ENCODE assay signal across 8 cellular contexts in genomic region chr10:89466599-89467035, GRCh38. TPM values are rescaled to one million over a fixed set of nuclear protein-coding genes. Genes with fewer than 3 reads are reported as not detected.
DNase-seq lines count a peak whose midpoint lies in the region; ATAC-seq, FAIRE-seq and TF ChIP-seq lines count a peak whose summit lies in the region.

No MANE protein-coding gene starts in this region.

- peak; percentile 49 for TF ChIP-seq CTCF in A549 (IDR thresholded peaks at IDR 0.05)
- peak; percentile 47; the same call in 1 of the 2 replicates for TF ChIP-seq CTCF in HEK293 (tag by site-specific recombination; IDR thresholded peaks at IDR 0.05)
- peak in 3 of 6 experiments; percentile 19 to 26 (median 20) for TF ChIP-seq CTCF in Peyer's patch (IDR thresholded peaks at IDR 0.05)

- CTCF ChIA-PET in A549 (lab: Yijun Ruan, JAX), result interaction anchor here (0.5 to 2.1 kb wide), 32 partner anchors 8 to 137 kb away, joined by 3 to 15 read pairs (median 4); partner anchors contain the start of gene IFIT1
- CTCF ChIA-PET in HEK293 (lab: Yijun Ruan, JAX), result interaction anchor here (0.6 to 3.1 kb wide), 16 partner anchors 13 to 235 kb away, joined by 3 to 21 read pairs (median 4); partner anchors contain the start of gene KIF20B

- H3K36me3 ChIP-seq in HEK293 (ENCODE audit: control insufficient read depth in 2 of 2, insufficient read depth in 1 of 2, low read length in 2 of 2) (no peaks in the 10 kb centered on the region), Peyer's patch (no peaks in the 10 kb centered on the region)

- intact Hi-C loops in right cardiac atrium (cut with DNase I), result no loop called here

- FAIRE-seq in A549 (lab: Jason Lieb, UNC), result peak; percentile 18

- 7% methylated on average over 3 of the region's 3 CpGs for WGBS in A549 (ENCODE audit: missing lambda C conversion rate)
- 43% methylated on average over 3 of the region's 3 CpGs for WGBS in right cardiac atrium

- TF ChIP-seq POLR2A in A549 (IDR thresholded peaks at IDR 0.05; ENCODE audit: low read length), result no peak
- no peak for TF ChIP-seq POLR2A in Peyer's patch (IDR thresholded peaks at IDR 0.05)

- H3K27me3 ChIP-seq in right cardiac atrium (ENCODE audit: control insufficient read depth, insufficient read depth) (no peaks in the 10 kb centered on the region), Peyer's patch (no peaks in the 10 kb centered on the region)

- POLR2A ChIA-PET in A549 (lab: Yijun Ruan, JAX) (interaction anchor here (0.6 to 1.1 kb wide), 2 partner anchors 98 to 177 kb away, joined by 3 to 4 read pairs; no protein-coding TSS in a partner anchor), HEK293 (lab: Yijun Ruan, JAX) (interaction anchor here (1.2 kb wide), 1 partner anchor 235 kb away, joined by 3 read pairs; the partner anchor contains the start of gene KIF20B)

- H3K4me2 ChIP-seq in A549, result peak overlapping the region; percentile 52

- H3K4me3 ChIP-seq in A549 (no peak overlapping the region), HEK293 (ENCODE audit: low read depth, low read length) (no peak overlapping the region), right cardiac atrium (ENCODE audit: low read length) (no peak overlapping the region), Peyer's patch (no peak overlapping the region)

- DNase-seq in A549 (ENCODE audit: low read depth in 1 of 2, low spot score in 1 of 2) (peak in 1 of 2 experiments; percentile 53), right cardiac atrium (no peak), midbrain (lab: John Stamatoyannopoulos, UW) (no peak), Peyer's patch (no peak)
- DNase-seq in stimulated activated CD4-positive, alpha-beta T cell treated with anti-CD3 and anti-CD28 coated beads, Interleukin-2, amount 100 ng/mL, for 24 hours, result no peak

- peak; percentile 65 to 70 for TF ChIP-seq RAD21 in A549 (conservative IDR thresholded peaks at IDR 0.05 in 1 of 2, IDR thresholded peaks at IDR 0.05 in 1 of 2)

- H3K27ac ChIP-seq in A549, result peak overlapping the region; percentile 17 to 26; a peak in 4 of 6 replicates
- no peak overlapping the region for H3K27ac ChIP-seq in HEK293 (ENCODE audit: extremely low read depth, low read depth, low read length)
- no peak overlapping the region for H3K27ac ChIP-seq in right cardiac atrium (ENCODE audit: low read length)
- no peak overlapping the region for H3K27ac ChIP-seq in Peyer's patch

- ATAC-seq in A549 (peak; percentile 93 to 97), SK-N-SH treated with all-trans-retinoic acid at 6 μM for 48 hours (peak; percentile 95), right cardiac atrium (peak; percentile 48 to 56), GM21360 (IDR thresholded peaks at IDR 0.05; ENCODE audit: unreplicated experiment) (no peak)

- TF ChIP-seq EP300 in A549 (IDR thresholded peaks at IDR 0.05), result no peak

- H3K9me3 ChIP-seq in A549, result no peaks in the 10 kb centered on the region
- H3K9me3 ChIP-seq in HEK293 (ENCODE audit: control insufficient read depth, insufficient read depth, low read depth, low read length), result no peaks in the 10 kb centered on the region
- no peaks in the 10 kb centered on the region for H3K9me3 ChIP-seq in right cardiac atrium (ENCODE audit: control insufficient read depth, low read length)
- H3K9me3 ChIP-seq in Peyer's patch, result no peaks in the 10 kb centered on the region

- H3K4me1 ChIP-seq in A549, result peaks cover 21% of the 10 kb centered on the region; the same call in 2 of the 3 replicates
- no peaks in the 10 kb centered on the region; the same call in 1 of the 2 replicates for H3K4me1 ChIP-seq in HEK293 (ENCODE audit: control insufficient read depth, insufficient read depth, low read length)
- peaks cover 6% of the 10 kb centered on the region for H3K4me1 ChIP-seq in right cardiac atrium (ENCODE audit: control insufficient read depth, insufficient read depth, low read length)
- H3K4me1 ChIP-seq in Peyer's patch, result no peaks in the 10 kb centered on the region

TF ChIP-seq in A549, 52 proteins besides CTCF, POLR2A, EP300 and RAD21 (continues in another document):
- TF ChIP-seq FOSB (CRISPR knock-in tag; IDR thresholded peaks at IDR 0.05), result no peak
- no peak for TF ChIP-seq HDAC2 (IDR thresholded peaks at IDR 0.05)
- no peak for TF ChIP-seq HOXB5 (CRISPR knock-in tag; IDR thresholded peaks at IDR 0.05)
- no peak for TF ChIP-seq HOXB13 (CRISPR knock-in tag; IDR thresholded peaks at IDR 0.05; ENCODE audit: low read depth)
- no peak for TF ChIP-seq FOSL2 (IDR thresholded peaks at IDR 0.05)
- TF ChIP-seq FOSL2 (CRISPR knock-in tag; IDR thresholded peaks at IDR 0.05), result peak; percentile 43; the same call in 1 of the 2 replicates
- no peak for TF ChIP-seq CBX2 (IDR thresholded peaks at IDR 0.05; ENCODE audit: borderline replicate concordance, low read depth)
- TF ChIP-seq, protein P1, sequence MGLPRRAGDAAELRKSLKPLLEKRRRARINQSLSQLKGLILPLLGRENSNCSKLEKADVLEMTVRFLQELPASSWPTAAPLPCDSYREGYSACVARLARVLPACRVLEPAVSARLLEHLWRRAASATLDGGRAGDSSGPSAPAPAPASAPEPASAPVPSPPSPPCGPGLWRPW (IDR thresholded peaks at IDR 0.05), result no peak
- TF ChIP-seq TFCP2L1 (CRISPR knock-in tag; IDR thresholded peaks at IDR 0.05), result no peak
- no peak for TF ChIP-seq SREBF2 (IDR thresholded peaks at IDR 0.05)
- TF ChIP-seq HEYL (CRISPR knock-in tag; IDR thresholded peaks at IDR 0.05), result no peak
- TF ChIP-seq KDM5A (IDR thresholded peaks at IDR 0.05), result no peak
- TF ChIP-seq POLR2AphosphoS2 (conservative IDR thresholded peaks at IDR 0.05; ENCODE audit: low read length), result no peak
- TF ChIP-seq FOXS1 (CRISPR knock-in tag; IDR thresholded peaks at IDR 0.05), result no peak
- no peak for TF ChIP-seq CHD2 (IDR thresholded peaks at IDR 0.05; ENCODE audit: low read length, partially characterized antibody)
- TF ChIP-seq CHD4 (IDR thresholded peaks at IDR 0.05; ENCODE audit: borderline replicate concordance), result no peak
- TF ChIP-seq MAFK (IDR thresholded peaks at IDR 0.05; ENCODE audit: partially characterized antibody), result no peak

TF ChIP-seq in HEK293, 187 proteins besides CTCF, POLR2A, EP300 and RAD21 (continues in another document):
- TF ChIP-seq ZNF664 (tag by site-specific recombination; IDR thresholded peaks at IDR 0.05), result no peak
- TF ChIP-seq, protein P2, sequence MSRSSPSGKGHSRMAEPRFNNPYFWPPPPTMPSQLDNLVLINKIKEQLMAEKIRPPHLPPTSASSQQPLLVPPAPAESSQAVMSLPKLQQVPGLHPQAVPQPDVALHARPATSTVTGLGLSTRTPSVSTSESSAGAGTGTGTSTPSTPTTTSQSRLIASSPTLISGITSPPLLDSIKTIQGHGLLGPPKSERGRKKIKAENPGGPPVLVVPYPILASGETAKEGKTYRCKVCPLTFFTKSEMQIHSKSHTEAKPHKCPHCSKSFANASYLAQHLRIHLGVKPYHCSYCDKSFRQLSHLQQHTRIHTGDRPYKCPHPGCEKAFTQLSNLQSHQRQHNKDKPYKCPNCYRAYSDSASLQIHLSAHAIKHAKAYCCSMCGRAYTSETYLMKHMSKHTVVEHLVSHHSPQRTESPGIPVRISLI (tag by site-specific recombination; IDR thresholded peaks at IDR 0.05), result no peak
- TF ChIP-seq, protein P3, sequence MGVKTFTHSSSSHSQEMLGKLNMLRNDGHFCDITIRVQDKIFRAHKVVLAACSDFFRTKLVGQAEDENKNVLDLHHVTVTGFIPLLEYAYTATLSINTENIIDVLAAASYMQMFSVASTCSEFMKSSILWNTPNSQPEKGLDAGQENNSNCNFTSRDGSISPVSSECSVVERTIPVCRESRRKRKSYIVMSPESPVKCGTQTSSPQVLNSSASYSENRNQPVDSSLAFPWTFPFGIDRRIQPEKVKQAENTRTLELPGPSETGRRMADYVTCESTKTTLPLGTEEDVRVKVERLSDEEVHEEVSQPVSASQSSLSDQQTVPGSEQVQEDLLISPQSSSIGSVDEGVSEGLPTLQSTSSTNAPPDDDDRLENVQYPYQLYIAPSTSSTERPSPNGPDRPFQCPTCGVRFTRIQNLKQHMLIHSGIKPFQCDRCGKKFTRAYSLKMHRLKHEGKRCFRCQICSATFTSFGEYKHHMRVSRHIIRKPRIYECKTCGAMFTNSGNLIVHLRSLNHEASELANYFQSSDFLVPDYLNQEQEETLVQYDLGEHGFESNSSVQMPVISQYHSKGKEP (tag by site-specific recombination; IDR thresholded peaks at IDR 0.05), result peak; percentile 20; the same call in 1 of the 2 replicates
- no peak for TF ChIP-seq ZNF138 (tag by site-specific recombination; IDR thresholded peaks at IDR 0.05; ENCODE audit: borderline replicate concordance)

TF ChIP-seq in SK-N-SH treated with all-trans-retinoic acid at 6 μM for 48 hours, 23 proteins besides CTCF, POLR2A, EP300 and RAD21 (continues in another document):
- TF ChIP-seq RARB (CRISPR knock-in tag; IDR thresholded peaks at IDR 0.05) (no peak), ARNTL (CRISPR knock-in tag; IDR thresholded peaks at IDR 0.05; ENCODE audit: borderline replicate concordance, low read depth) (no peak), ESRRG (CRISPR knock-in tag; IDR thresholded peaks at IDR 0.05) (no peak), SNAI2 (CRISPR knock-in tag; IDR thresholded peaks at IDR 0.05) (no peak), ZC3H10 (CRISPR knock-in tag; IDR thresholded peaks at IDR 0.05) (no peak)
- TF ChIP-seq, protein P4, sequence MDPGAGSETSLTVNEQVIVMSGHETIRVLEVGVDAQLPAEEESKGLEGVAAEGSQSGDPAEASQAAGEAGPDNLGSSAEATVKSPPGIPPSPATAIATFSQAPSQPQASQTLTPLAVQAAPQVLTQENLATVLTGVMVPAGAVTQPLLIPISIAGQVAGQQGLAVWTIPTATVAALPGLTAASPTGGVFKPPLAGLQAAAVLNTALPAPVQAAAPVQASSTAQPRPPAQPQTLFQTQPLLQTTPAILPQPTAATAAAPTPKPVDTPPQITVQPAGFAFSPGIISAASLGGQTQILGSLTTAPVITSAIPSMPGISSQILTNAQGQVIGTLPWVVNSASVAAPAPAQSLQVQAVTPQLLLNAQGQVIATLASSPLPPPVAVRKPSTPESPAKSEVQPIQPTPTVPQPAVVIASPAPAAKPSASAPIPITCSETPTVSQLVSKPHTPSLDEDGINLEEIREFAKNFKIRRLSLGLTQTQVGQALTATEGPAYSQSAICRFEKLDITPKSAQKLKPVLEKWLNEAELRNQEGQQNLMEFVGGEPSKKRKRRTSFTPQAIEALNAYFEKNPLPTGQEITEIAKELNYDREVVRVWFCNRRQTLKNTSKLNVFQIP (CRISPR knock-in tag; IDR thresholded peaks at IDR 0.05; ENCODE audit: borderline replicate concordance, low read depth), result no peak

RNA-seq across cellular contexts. Expression of gene IFIT5, which starts 52.2 kb away (rescaled TPM):
- polyA plus RNA-seq in A549 (2011; rRNA removed) (10.1 and 11.5 TPM in 2 replicates), A549 (2017; fragmentation: RNase III; extraction: RNeasy Plus Mini Kit Qiagen cat#74134 plus additional on column Dnase treatment) (7.8 to 8.0 TPM (median 7.9 TPM) in 3 replicates), right cardiac atrium (9.2 TPM)
- polyA plus RNA-seq in A549 (2012; cell fraction: cytosol; rRNA removed), result 2.0 and 2.1 TPM in 2 replicates
- polyA plus RNA-seq in A549 (2012; cell fraction: nucleus; rRNA removed), result 0.95 and 1.3 TPM in 2 replicates
- 4.1 and 4.8 TPM in 2 replicates for polyA minus RNA-seq in A549 (2011; rRNA and poly(A)+ RNA removed)
- total RNA-seq in right cardiac atrium (10 to 100 TPM; 12.2 to 16.7 (median 16.3) TPM), Peyer's patch (10 to 100 TPM in 3 of 4 donors, 1 to 10 TPM in 1; 7.2 to 15.6 (median 12.6) TPM)

Comparison
In these comparisons a context has a peak if more than half of its experiments do, and no peak if none do; other contexts are left out.
1. H3K27ac ChIP-seq: peak in A549 (2 of 2); none in HEK293 (single experiment), right cardiac atrium (single experiment) and Peyer's patch (0 of 4).
2. Of the 5 proteins assayed by ChIP-seq in both HEK293 and A549: peak only in HEK293: none; only in A549: none; in both: CTCF; in neither: 4.